ENCODE assay signal across 15 cellular contexts in genomic region chr18:31162825-31163435, GRCh38. TPM values are rescaled to one million over a fixed set of nuclear protein-coding genes. Genes with fewer than 3 reads are reported as not detected.
DNase-seq lines count a peak whose midpoint lies in the region; ATAC-seq and TF ChIP-seq lines count a peak whose summit lies in the region.
"Had no signal": no experiment of that assay in that cellular context is flagged by ENCODE, and none has a peak within 500 bp of the region (broad histone marks: within the 10 kb centered on the region; RNA-seq: fewer than 3 reads in every experiment).

Gene DSC1, minus strand, starts transcription at chr18:31162856. Its CDS starts 262 bp downstream, at chr18:31162594.

- POLR2A ChIA-PET in T-cell (lab: Charles Lee), result interaction anchor here in 1 of 2 donors (0.6 kb wide), 1 partner anchor 857 kb away, joined by 5 read pairs; no protein-coding TSS in a partner anchor

- H3K27me3 ChIP-seq in right cardiac atrium (ENCODE audit: control insufficient read depth, insufficient read depth) (no peaks in the 10 kb centered on the region), heart left ventricle (no peaks in the 10 kb centered on the region), brain microvascular endothelial cell (replicated peaks) (no peaks in the 10 kb centered on the region)

- H3K27me3 Mint-ChIP-seq in T-cell (no peaks in the 10 kb centered on the region), type B pancreatic cell (no peaks in the 10 kb centered on the region)
- H3K27me3 Mint-ChIP-seq: activated CD4-positive, alpha-beta memory T cell treated with anti-CD3 and anti-CD28 coated beads, Interleukin-2, amount 10 ng/mL, durations not matched to agents 7 days and 5 days had no signal

- in situ Hi-C loops in brain microvascular endothelial cell (cut with HindIII; ENCODE audit: low pct_ligation_motif_present, low sequenced_read_pairs), result no loop called here

- CTCF ChIA-PET in T-cell (lab: Charles Lee), result no interaction called here

- DNase-seq in right cardiac atrium (no peak), heart left ventricle (no peak), T-cell (peak in 20 of 34 experiments; percentile 0 to 60 (median 5)), epithelial cell of prostate (ENCODE audit: low read depth, low spot score) (no peak), type B pancreatic cell (ENCODE audit: extremely low spot score, unreplicated experiment) (no peak), NCI-H526 treated with DMSO at 0.1 percent for 48 hours (lab: John Stamatoyannopoulos, UW) (no peak), brain microvascular endothelial cell (no peak), NAMALWA (ENCODE audit: low spot score) (no peak)
- DNase-seq: activated CD4-positive, alpha-beta memory T cell treated with anti-CD3 and anti-CD28 coated beads, Interleukin-2, amount 10 ng/mL, durations not matched to agents 7 days and 5 days; activated gamma-delta T cell; immature natural killer cell; MM.1S; T-helper 9 cell had no signal

- H3K4me1 Mint-ChIP-seq in T-cell (peaks cover 0 to 15% (median 9%) of the 10 kb centered on the region in 3 donors), type B pancreatic cell (ENCODE audit: unreplicated experiment) (no peaks in the 10 kb centered on the region)
- H3K4me1 Mint-ChIP-seq: activated CD4-positive, alpha-beta memory T cell treated with anti-CD3 and anti-CD28 coated beads, Interleukin-2, amount 10 ng/mL, durations not matched to agents 7 days and 5 days had no signal

- H3K4me3 Mint-ChIP-seq in T-cell (peak within 1 kb of the TSS; percentile 59 to 77 (median 65)), type B pancreatic cell (peak within 1 kb of the TSS; percentile 13)
- H3K4me3 Mint-ChIP-seq: activated CD4-positive, alpha-beta memory T cell treated with anti-CD3 and anti-CD28 coated beads, Interleukin-2, amount 10 ng/mL, durations not matched to agents 7 days and 5 days had no signal

- H3K9me3 Mint-ChIP-seq in T-cell (peaks cover 0 to 7% (median 6%) of the 10 kb centered on the region in 3 donors), type B pancreatic cell (no peaks in the 10 kb centered on the region)

- TF ChIP-seq POLR2A in heart left ventricle (IDR thresholded peaks at IDR 0.05), result no peak

- H3K27ac Mint-ChIP-seq in T-cell, result peak within 1 kb of the TSS; percentile 57 to 89
- peak within 1 kb of the TSS; percentile 67 for H3K27ac Mint-ChIP-seq in type B pancreatic cell
- H3K27ac Mint-ChIP-seq: activated CD4-positive, alpha-beta memory T cell treated with anti-CD3 and anti-CD28 coated beads, Interleukin-2, amount 10 ng/mL, durations not matched to agents 7 days and 5 days; immature natural killer cell had no signal

- no peak within 1 kb of the TSS for H3K4me3 ChIP-seq in right cardiac atrium (ENCODE audit: low read length)
- no peak within 1 kb of the TSS for H3K4me3 ChIP-seq in heart left ventricle
- H3K4me3 ChIP-seq in brain microvascular endothelial cell (ENCODE audit: low read depth, low read length), result no peak within 1 kb of the TSS

- H3K36me3 Mint-ChIP-seq in T-cell, result no peaks in the 10 kb centered on the region
- no peaks in the 10 kb centered on the region for H3K36me3 Mint-ChIP-seq in type B pancreatic cell
- H3K36me3 Mint-ChIP-seq: immature natural killer cell had no signal

- intact Hi-C loops in right cardiac atrium (cut with DNase I), result no loop called here
- intact Hi-C loops in heart left ventricle (cut with DNase I), result loop anchor here in 2 of 10 donors (5.0 to 10.0 kb wide), 2 partner anchors 51 to 62 kb away; no protein-coding TSS in a partner anchor

- ATAC-seq in right cardiac atrium, result peak in 1 of 2 donors; percentile 16
- no peak for ATAC-seq in heart left ventricle
- ATAC-seq in T-cell (replicated peaks in 1 of 4), result peak; percentile 63 to 91 (median 77)

- H3K36me3 ChIP-seq in heart left ventricle, result no peaks in the 10 kb centered on the region
- no peaks in the 10 kb centered on the region for H3K36me3 ChIP-seq in brain microvascular endothelial cell (replicated peaks)

- WGBS in right cardiac atrium, result 71% methylated on average over 5 of the region's 5 CpGs
- 76 to 88% (median 80%) methylated on average over 5 of the region's 5 CpGs for WGBS in heart left ventricle, 4 donors

- H3K4me1 ChIP-seq in right cardiac atrium (ENCODE audit: control insufficient read depth, insufficient read depth, low read length) (no peaks in the 10 kb centered on the region), heart left ventricle (peaks cover 0 to 5% (median 0%) of the 10 kb centered on the region in 12 donors)

- H3K27ac ChIP-seq in right cardiac atrium (ENCODE audit: low read length), result peak within 1 kb of the TSS; percentile 59
- H3K27ac ChIP-seq in heart left ventricle, result peak within 1 kb of the TSS in 4 of 12 donors; percentile 17 to 35 (median 30)
- peak within 1 kb of the TSS; percentile 75 for H3K27ac ChIP-seq in epithelial cell of prostate
- no peak within 1 kb of the TSS for H3K27ac ChIP-seq in brain microvascular endothelial cell

- TF ChIP-seq CTCF in heart left ventricle (IDR thresholded peaks at IDR 0.05) (no peak), type B pancreatic cell (conservative IDR thresholded peaks at IDR 0.05) (no peak), brain microvascular endothelial cell (IDR thresholded peaks at IDR 0.05; ENCODE audit: low read depth, low read length, missing control alignments) (no peak)

- H3K9me3 ChIP-seq in right cardiac atrium (ENCODE audit: control insufficient read depth, low read length) (no peaks in the 10 kb centered on the region), heart left ventricle (no peaks in the 10 kb centered on the region)

RNA-seq across cellular contexts. Expression of gene DSC1, which starts in this region (rescaled TPM):
- 10 to 100 TPM; 31.9 to 87.5 (median 53.6) TPM for total RNA-seq in right cardiac atrium
- polyA plus RNA-seq in right cardiac atrium, result 8.9 TPM
- 10 to 100 TPM in 1 of 9 donors, 1 to 10 TPM in 8; 1.1 to 10.7 (median 5.3) TPM for total RNA-seq in heart left ventricle
- under 1 TPM; 0.18 to 0.95 TPM for polyA plus RNA-seq in heart left ventricle
- 1 to 10 TPM; 1.5 to 5.9 (median 2.2) TPM for total RNA-seq in T-cell
- total RNA-seq in type B pancreatic cell (ENCODE audit: low replicate concordance), result 1.6 and 4.1 TPM in 2 replicates
- total RNA-seq: activated CD4-positive, alpha-beta memory T cell treated with anti-CD3 and anti-CD28 coated beads, Interleukin-2, amount 10 ng/mL, durations not matched to agents 7 days and 5 days; cerebellum; HT1080 had no signal

Comparison
In these comparisons a context has a peak if more than half of its experiments do, and no peak if none do; other contexts are left out.
1. ATAC-seq: peak in T-cell (4 of 4); none in heart left ventricle (0 of 4).
2. DNase-seq: peak in T-cell (20 of 34); none in right cardiac atrium (0 of 3), heart left ventricle (0 of 5), epithelial cell of prostate (single experiment), type B pancreatic cell (single experiment), NCI-H526 treated with DMSO at 0.1 percent for 48 hours (single experiment), brain microvascular endothelial cell (single experiment) and NAMALWA (single experiment).